Comparison of ENCODE assay signal across 16 cellular contexts in the genomic region with DNA sequence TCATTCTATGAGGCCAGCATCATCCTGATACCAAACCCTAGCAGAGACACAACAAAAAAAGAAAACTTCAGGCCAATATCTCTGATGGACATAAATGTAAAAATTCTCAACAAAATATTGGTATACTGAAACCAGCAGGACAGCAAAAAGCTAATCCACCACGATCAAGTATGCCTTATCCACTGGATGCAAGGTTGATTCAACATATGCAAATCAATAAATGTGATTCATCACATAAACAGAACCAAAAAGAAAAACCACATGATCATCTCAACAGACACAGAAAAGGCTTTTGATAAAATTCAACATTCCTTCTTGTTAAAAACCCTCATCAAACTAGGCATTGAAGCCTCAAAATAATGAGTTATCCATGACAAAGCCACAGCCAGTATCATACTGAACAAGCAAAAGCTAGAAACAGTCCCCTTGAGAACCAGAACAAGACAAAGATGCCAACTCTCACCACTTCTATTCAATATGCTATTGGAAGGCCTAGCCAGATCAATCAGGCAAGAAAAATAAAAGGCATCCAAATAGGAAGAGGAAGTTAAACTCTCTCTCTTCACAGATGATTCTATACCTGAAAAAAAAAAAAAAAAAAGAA.
"Had no signal": no experiment of that assay in that cellular context is flagged by ENCODE, and none has a peak within 500 bp of the region (broad histone marks: within the 10 kb centered on the region; RNA-seq: fewer than 3 reads in every experiment).

No MANE protein-coding gene starts in this region.

- H3K9me3 Mint-ChIP-seq: activated naive CD4-positive, alpha-beta T cell treated with anti-CD3 and anti-CD28 coated beads, Interleukin-2, amount 50 U/mL, for 24 hours had no signal

- H3K27ac ChIP-seq: brain microvascular endothelial cell, heart left ventricle, tibial artery, uterus had no signal

- H3K9me3 ChIP-seq: tibial artery, uterus had no signal

- DNase-seq: activated CD4-positive, alpha-beta T cell treated with anti-CD3 and anti-CD28 coated beads for 1 hour; activated CD8-positive, alpha-beta T cell treated with anti-CD3 and anti-CD28 coated beads, Interleukin-2, amount 10 ng/mL, durations not matched to agents 7 days and 5 days; activated effector memory CD4-positive, alpha-beta T cell treated with Interleukin-2 at 50 U/mL for 16 hours; amygdala; brain microvascular endothelial cell; foreskin fibroblast; heart left ventricle; naive thymus-derived CD8-positive, alpha-beta T cell; right cardiac atrium; small intestine; T-helper 9 cell; tibial artery; uterus had no signal

- H3K27me3 ChIP-seq: brain microvascular endothelial cell, heart left ventricle, tibial artery, uterus had no signal

- H3K27ac Mint-ChIP-seq: activated CD8-positive, alpha-beta T cell treated with anti-CD3 and anti-CD28 coated beads, Interleukin-2, amount 10 ng/mL, durations not matched to agents 7 days and 5 days; dendritic cell treated with granulocyte-macrophage colony-stimulating factor and Interleukin-4, amounts not matched to agents 40 ng/mL and 50 ng/mL, for 4 days had no signal

- H3K27me3 Mint-ChIP-seq: activated naive CD4-positive, alpha-beta T cell treated with anti-CD3 and anti-CD28 coated beads, Interleukin-2, amount 50 U/mL, for 24 hours; dendritic cell treated with granulocyte-macrophage colony-stimulating factor and Interleukin-4, amounts not matched to agents 40 ng/mL and 50 ng/mL, for 4 days; naive thymus-derived CD8-positive, alpha-beta T cell had no signal

- H3K4me1 ChIP-seq: heart left ventricle, tibial artery, uterus had no signal

- H3K4me3 Mint-ChIP-seq: activated CD8-positive, alpha-beta T cell treated with anti-CD3 and anti-CD28 coated beads, Interleukin-2, amount 10 ng/mL, durations not matched to agents 7 days and 5 days; activated naive CD4-positive, alpha-beta T cell treated with anti-CD3 and anti-CD28 coated beads, Interleukin-2, amount 50 U/mL, for 24 hours; dendritic cell treated with granulocyte-macrophage colony-stimulating factor and Interleukin-4, amounts not matched to agents 40 ng/mL and 50 ng/mL, for 4 days; naive thymus-derived CD8-positive, alpha-beta T cell had no signal

- ATAC-seq: activated CD8-positive, alpha-beta T cell treated with anti-CD3 and anti-CD28 coated beads, Interleukin-2, amount 10 ng/mL, durations not matched to agents 7 days and 5 days; heart left ventricle; naive thymus-derived CD8-positive, alpha-beta T cell; right cardiac atrium had no signal

- FAIRE-seq: islet of Langerhans, small intestine had no signal

- H3K36me3 ChIP-seq: brain microvascular endothelial cell, uterus had no signal

- H3K4me3 ChIP-seq: heart left ventricle, tibial artery, uterus had no signal
